2 cellular contexts compared by ENCODE assay signal in the genomic region with DNA sequence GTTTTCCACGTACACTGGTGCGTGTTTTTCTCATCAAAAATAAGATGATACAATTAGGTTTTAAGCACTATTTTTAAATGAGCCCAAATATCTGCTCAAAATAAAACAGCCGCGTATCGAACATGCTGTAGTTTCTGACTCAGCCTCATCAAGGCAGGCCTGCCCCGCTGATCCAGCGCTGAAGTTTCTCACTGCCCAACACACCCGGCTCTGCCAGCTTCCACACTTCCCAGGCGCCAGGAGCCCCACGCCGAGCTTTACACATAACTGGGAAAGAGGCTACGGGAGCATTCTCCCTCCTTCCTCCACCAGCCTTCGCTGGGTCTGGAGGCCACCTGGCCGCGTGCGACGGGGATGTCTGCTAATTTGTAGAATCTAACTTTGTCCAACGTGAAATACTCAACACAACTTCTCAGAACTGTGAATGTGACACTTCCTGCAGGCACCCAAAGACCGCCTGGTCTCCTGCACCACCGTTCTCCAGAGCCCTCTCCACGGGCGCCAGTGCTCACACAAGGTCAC.
TF ChIP-seq lines count a peak whose summit lies in the region.

No MANE protein-coding gene starts in this region.

TF ChIP-seq in GM23338, 12 proteins besides CTCF, POLR2A, EP300 and RAD21 (continued from another document):
- TF ChIP-seq STAT1 (IDR thresholded peaks at IDR 0.05; ENCODE audit: unreplicated experiment) (no peak), ZNF114 (CRISPR knock-in tag; IDR thresholded peaks at IDR 0.05) (no peak), JUNB (IDR thresholded peaks at IDR 0.05; ENCODE audit: unreplicated experiment) (no peak), ZNF331 (CRISPR knock-in tag; IDR thresholded peaks at IDR 0.05; ENCODE audit: low read depth) (no peak), EZH2phosphoT487 (IDR thresholded peaks at IDR 0.05; ENCODE audit: unreplicated experiment) (no peak), EZH2 (IDR thresholded peaks at IDR 0.05; ENCODE audit: low read depth, unreplicated experiment) (no peak), CREB1 (CRISPR knock-in tag; IDR thresholded peaks at IDR 0.05; ENCODE audit: low read depth) (no peak), POLR2AphosphoS5 (IDR thresholded peaks at IDR 0.05; ENCODE audit: low read depth) (no peak)
- TF ChIP-seq, protein P1, sequence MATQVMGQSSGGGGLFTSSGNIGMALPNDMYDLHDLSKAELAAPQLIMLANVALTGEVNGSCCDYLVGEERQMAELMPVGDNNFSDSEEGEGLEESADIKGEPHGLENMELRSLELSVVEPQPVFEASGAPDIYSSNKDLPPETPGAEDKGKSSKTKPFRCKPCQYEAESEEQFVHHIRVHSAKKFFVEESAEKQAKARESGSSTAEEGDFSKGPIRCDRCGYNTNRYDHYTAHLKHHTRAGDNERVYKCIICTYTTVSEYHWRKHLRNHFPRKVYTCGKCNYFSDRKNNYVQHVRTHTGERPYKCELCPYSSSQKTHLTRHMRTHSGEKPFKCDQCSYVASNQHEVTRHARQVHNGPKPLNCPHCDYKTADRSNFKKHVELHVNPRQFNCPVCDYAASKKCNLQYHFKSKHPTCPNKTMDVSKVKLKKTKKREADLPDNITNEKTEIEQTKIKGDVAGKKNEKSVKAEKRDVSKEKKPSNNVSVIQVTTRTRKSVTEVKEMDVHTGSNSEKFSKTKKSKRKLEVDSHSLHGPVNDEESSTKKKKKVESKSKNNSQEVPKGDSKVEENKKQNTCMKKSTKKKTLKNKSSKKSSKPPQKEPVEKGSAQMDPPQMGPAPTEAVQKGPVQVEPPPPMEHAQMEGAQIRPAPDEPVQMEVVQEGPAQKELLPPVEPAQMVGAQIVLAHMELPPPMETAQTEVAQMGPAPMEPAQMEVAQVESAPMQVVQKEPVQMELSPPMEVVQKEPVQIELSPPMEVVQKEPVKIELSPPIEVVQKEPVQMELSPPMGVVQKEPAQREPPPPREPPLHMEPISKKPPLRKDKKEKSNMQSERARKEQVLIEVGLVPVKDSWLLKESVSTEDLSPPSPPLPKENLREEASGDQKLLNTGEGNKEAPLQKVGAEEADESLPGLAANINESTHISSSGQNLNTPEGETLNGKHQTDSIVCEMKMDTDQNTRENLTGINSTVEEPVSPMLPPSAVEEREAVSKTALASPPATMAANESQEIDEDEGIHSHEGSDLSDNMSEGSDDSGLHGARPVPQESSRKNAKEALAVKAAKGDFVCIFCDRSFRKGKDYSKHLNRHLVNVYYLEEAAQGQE (IDR thresholded peaks at IDR 0.05; ENCODE audit: unreplicated experiment): no peak
- TF ChIP-seq, protein P2, sequence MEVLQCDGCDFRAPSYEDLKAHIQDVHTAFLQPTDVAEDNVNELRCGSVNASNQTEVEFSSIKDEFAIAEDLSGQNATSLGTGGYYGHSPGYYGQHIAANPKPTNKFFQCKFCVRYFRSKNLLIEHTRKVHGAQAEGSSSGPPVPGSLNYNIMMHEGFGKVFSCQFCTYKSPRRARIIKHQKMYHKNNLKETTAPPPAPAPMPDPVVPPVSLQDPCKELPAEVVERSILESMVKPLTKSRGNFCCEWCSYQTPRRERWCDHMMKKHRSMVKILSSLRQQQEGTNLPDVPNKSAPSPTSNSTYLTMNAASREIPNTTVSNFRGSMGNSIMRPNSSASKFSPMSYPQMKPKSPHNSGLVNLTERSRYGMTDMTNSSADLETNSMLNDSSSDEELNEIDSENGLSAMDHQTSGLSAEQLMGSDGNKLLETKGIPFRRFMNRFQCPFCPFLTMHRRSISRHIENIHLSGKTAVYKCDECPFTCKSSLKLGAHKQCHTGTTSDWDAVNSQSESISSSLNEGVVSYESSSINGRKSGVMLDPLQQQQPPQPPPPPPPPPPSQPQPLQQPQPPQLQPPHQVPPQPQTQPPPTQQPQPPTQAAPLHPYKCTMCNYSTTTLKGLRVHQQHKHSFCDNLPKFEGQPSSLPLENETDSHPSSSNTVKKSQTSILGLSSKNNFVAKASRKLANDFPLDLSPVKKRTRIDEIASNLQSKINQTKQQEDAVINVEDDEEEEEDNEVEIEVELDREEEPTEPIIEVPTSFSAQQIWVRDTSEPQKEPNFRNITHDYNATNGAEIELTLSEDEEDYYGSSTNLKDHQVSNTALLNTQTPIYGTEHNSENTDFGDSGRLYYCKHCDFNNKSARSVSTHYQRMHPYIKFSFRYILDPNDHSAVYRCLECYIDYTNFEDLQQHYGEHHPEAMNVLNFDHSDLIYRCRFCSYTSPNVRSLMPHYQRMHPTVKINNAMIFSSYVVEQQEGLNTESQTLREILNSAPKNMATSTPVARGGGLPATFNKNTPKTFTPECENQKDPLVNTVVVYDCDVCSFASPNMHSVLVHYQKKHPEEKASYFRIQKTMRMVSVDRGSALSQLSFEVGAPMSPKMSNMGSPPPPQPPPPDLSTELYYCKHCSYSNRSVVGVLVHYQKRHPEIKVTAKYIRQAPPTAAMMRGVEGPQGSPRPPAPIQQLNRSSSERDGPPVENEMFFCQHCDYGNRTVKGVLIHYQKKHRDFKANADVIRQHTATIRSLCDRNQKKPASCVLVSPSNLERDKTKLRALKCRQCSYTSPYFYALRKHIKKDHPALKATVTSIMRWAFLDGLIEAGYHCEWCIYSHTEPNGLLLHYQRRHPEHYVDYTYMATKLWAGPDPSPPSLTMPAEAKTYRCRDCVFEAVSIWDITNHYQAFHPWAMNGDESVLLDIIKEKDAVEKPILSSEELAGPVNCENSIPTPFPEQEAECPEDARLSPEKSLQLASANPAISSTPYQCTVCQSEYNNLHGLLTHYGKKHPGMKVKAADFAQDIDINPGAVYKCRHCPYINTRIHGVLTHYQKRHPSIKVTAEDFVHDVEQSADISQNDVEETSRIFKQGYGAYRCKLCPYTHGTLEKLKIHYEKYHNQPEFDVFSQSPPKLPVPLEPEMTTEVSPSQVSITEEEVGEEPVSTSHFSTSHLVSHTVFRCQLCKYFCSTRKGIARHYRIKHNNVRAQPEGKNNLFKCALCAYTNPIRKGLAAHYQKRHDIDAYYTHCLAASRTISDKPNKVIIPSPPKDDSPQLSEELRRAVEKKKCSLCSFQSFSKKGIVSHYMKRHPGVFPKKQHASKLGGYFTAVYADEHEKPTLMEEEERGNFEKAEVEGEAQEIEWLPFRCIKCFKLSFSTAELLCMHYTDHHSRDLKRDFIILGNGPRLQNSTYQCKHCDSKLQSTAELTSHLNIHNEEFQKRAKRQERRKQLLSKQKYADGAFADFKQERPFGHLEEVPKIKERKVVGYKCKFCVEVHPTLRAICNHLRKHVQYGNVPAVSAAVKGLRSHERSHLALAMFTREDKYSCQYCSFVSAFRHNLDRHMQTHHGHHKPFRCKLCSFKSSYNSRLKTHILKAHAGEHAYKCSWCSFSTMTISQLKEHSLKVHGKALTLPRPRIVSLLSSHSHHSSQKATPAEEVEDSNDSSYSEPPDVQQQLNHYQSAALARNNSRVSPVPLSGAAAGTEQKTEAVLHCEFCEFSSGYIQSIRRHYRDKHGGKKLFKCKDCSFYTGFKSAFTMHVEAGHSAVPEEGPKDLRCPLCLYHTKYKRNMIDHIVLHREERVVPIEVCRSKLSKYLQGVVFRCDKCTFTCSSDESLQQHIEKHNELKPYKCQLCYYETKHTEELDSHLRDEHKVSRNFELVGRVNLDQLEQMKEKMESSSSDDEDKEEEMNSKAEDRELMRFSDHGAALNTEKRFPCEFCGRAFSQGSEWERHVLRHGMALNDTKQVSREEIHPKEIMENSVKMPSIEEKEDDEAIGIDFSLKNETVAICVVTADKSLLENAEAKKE (CRISPR knock-in tag; IDR thresholded peaks at IDR 0.05): no peak

TF ChIP-seq in WTC11, 78 proteins besides CTCF, POLR2A, EP300 and RAD21 (continued from another document):
- TF ChIP-seq, protein P3, sequence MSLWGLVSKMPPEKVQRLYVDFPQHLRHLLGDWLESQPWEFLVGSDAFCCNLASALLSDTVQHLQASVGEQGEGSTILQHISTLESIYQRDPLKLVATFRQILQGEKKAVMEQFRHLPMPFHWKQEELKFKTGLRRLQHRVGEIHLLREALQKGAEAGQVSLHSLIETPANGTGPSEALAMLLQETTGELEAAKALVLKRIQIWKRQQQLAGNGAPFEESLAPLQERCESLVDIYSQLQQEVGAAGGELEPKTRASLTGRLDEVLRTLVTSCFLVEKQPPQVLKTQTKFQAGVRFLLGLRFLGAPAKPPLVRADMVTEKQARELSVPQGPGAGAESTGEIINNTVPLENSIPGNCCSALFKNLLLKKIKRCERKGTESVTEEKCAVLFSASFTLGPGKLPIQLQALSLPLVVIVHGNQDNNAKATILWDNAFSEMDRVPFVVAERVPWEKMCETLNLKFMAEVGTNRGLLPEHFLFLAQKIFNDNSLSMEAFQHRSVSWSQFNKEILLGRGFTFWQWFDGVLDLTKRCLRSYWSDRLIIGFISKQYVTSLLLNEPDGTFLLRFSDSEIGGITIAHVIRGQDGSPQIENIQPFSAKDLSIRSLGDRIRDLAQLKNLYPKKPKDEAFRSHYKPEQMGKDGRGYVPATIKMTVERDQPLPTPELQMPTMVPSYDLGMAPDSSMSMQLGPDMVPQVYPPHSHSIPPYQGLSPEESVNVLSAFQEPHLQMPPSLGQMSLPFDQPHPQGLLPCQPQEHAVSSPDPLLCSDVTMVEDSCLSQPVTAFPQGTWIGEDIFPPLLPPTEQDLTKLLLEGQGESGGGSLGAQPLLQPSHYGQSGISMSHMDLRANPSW (CRISPR knock-in tag; conservative IDR thresholded peaks at IDR 0.05; ENCODE audit: low read depth): no peak
